20 cellular contexts compared by ENCODE assay signal in genomic region chr1:176847052-176847451, GRCh38.
DNase-seq lines count a peak whose midpoint lies in the region; ATAC-seq and TF ChIP-seq lines count a peak whose summit lies in the region.
"Had no signal": no experiment of that assay in that cellular context is flagged by ENCODE, and none has a peak within 500 bp of the region (broad histone marks: within the 10 kb centered on the region; RNA-seq: fewer than 3 reads in every experiment).

No MANE protein-coding gene starts in this region.

- H3K27ac ChIP-seq in gastrocnemius medialis: no peak overlapping the region
- H3K27ac ChIP-seq: body of pancreas, coronary artery, KMS-11, SJCRH30 had no signal

- no peaks in the 10 kb centered on the region for H3K27me3 ChIP-seq in gastrocnemius medialis
- H3K27me3 ChIP-seq: body of pancreas, SJCRH30 had no signal

- no peaks in the 10 kb centered on the region for H3K4me1 ChIP-seq in gastrocnemius medialis
- H3K4me1 ChIP-seq: body of pancreas, SJCRH30 had no signal

- no peak for TF ChIP-seq POLR2A in gastrocnemius medialis (IDR thresholded peaks at IDR 0.05)

- H3K36me3 ChIP-seq in gastrocnemius medialis: no peaks in the 10 kb centered on the region
- H3K36me3 ChIP-seq: SJCRH30 had no signal

- no peak overlapping the region for H3K4me3 ChIP-seq in gastrocnemius medialis
- H3K4me3 ChIP-seq: body of pancreas, coronary artery, GM23338, SJCRH30 had no signal

- ATAC-seq in left cardiac atrium (peak; percentile 84 to 94), gastrocnemius medialis (peak; percentile 69 to 89), HG03135 (IDR thresholded peaks at IDR 0.05; ENCODE audit: unreplicated experiment) (no peak)
- ATAC-seq: activated CD8-positive, alpha-beta memory T cell treated with anti-CD3 and anti-CD28 coated beads, Interleukin-2, amount 10 ng/mL, durations not matched to agents 7 days and 5 days; body of pancreas; GM23338; left colon; PC-3 had no signal

- peak; percentile 50 for DNase-seq in DMS53 treated with DMSO at 0.1 percent for 48 hours (lab: John Stamatoyannopoulos, UW; ENCODE audit: unreplicated experiment)
- peak; percentile 35 for DNase-seq in RPMI7951 (ENCODE audit: low read depth)
- DNase-seq in left cardiac atrium: no peak
- DNase-seq in gastrocnemius medialis: peak in 1 of 2 donors; percentile 14
- DNase-seq in NCI-H2227 treated with DMSO at 0.1 percent for 48 hours (lab: John Stamatoyannopoulos, UW): no peak
- DNase-seq in activated CD4-positive, alpha-beta T cell treated with anti-CD3 and anti-CD28 coated beads, Interleukin-2, amount 50 U/mL, for 4 hours: no peak
- DNase-seq: activated CD8-positive, alpha-beta memory T cell treated with anti-CD3 and anti-CD28 coated beads, Interleukin-2, amount 10 ng/mL, durations not matched to agents 7 days and 5 days; activated naive CD8-positive, alpha-beta T cell treated with anti-CD3 and anti-CD28 coated beads, Interleukin-2, amount 10 ng/mL, durations not matched to agents 7 days and 5 days; body of pancreas; COR-L47; GDM1; NCI-H2081; NCI-H526 treated with DMSO at 0.1 percent for 48 hours; PC-3 had no signal

- no peaks in the 10 kb centered on the region for H3K9me3 ChIP-seq in gastrocnemius medialis
- H3K9me3 ChIP-seq: body of pancreas, SJCRH30 had no signal

- in situ Hi-C loops in gastrocnemius medialis (cut with MboI; ENCODE audit: low sequenced_read_pairs in 4 of 4): loop anchor here in 3 of 4 donors (5.0 to 25.0 kb wide), 5 partner anchors 290 to 472 kb away; no protein-coding TSS in a partner anchor

- intact Hi-C loops in left cardiac atrium (cut with DNase I) (loop anchor here in 1 of 2 donors (10.0 kb wide), 1 partner anchor 472 kb away; no protein-coding TSS in a partner anchor), gastrocnemius medialis (cut with DNase I; ENCODE audit: low total_unique reads) (loop anchor here (10.0 kb wide), 1 partner anchor 1692 kb away; no protein-coding TSS in a partner anchor)

- no peak for TF ChIP-seq CTCF in gastrocnemius medialis (IDR thresholded peaks at IDR 0.05 in 4 of 5, conservative IDR thresholded peaks at IDR 0.05 in 1 of 5)

Comparison
In these comparisons a context has a peak if more than half of its experiments do, and no peak if none do; other contexts are left out.
1. DNase-seq: peak in DMS53 treated with DMSO at 0.1 percent for 48 hours (single experiment) and RPMI7951 (single experiment); none in left cardiac atrium (single experiment), NCI-H2227 treated with DMSO at 0.1 percent for 48 hours (single experiment) and activated CD4-positive, alpha-beta T cell treated with anti-CD3 and anti-CD28 coated beads, Interleukin-2, amount 50 U/mL, for 4 hours (0 of 2).